Comparison of ENCODE assay signal across 8 cellular contexts in the genomic region with DNA sequence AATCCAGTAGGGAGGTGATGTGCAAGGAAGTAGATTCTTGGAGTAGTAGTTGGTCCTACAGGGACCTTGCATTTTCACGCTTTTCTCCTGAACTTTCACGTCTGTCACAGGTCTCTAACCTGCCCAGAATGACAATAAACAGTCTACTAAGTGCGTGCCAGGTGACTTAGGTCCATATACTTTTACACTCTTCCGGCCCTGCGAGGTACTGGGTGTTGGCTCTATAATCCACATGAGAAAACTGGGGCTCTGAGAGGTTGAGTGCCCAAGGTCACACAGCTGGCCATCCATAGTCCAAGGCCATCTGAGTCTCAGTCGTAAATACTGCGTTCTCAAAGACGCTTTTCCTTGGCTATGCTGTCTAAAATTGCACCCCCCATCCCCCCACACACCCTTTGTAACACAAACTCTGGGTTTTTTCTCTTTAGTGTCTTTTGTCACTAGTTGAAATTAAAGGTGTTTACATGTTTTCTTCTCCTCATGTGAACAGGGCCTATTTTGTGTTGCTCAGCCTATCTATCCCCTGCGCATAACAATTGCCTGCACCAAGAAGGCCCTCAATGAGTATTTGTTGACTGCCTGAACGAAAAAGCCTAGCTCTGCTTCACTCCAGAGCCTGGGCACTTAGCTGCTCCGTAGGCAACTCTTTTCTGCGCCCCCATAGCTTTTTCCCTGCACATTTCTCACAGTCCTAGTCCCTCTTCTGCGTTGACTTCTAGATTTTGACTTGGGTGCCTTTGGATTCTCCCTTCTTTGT. TPM values are rescaled to one million over a fixed set of nuclear protein-coding genes. Genes with fewer than 3 reads are reported as not detected.
DNase-seq lines count a peak whose midpoint lies in the region.

No MANE protein-coding gene starts in this region.

- H3K27me3 ChIP-seq in muscle layer of duodenum (ENCODE audit: low read depth, low read length), result no peaks in the 10 kb centered on the region

- peaks cover 12% of the 10 kb centered on the region for H3K27me3 Mint-ChIP-seq in activated naive CD4-positive, alpha-beta T cell treated with anti-CD3 and anti-CD28 coated beads, Interleukin-2, amount 10 ng/mL, durations not matched to agents 7 days and 5 days

- H3K9me3 ChIP-seq in muscle layer of duodenum (ENCODE audit: control insufficient read depth in 1 of 2, low read length in 2 of 2), result no peaks in the 10 kb centered on the region

- peak overlapping the region; percentile 85 to 93 for H3K4me3 ChIP-seq in muscle layer of duodenum (ENCODE audit: low read depth in 1 of 2, low read length in 2 of 2)

- H3K27ac ChIP-seq in cingulate gyrus (ENCODE audit: low read depth, low read length), result peak overlapping the region; percentile 86
- no peak overlapping the region for H3K27ac ChIP-seq in muscle layer of duodenum (ENCODE audit: low read length)

- peak overlapping the region; percentile 94 for H3K27ac Mint-ChIP-seq in activated naive CD4-positive, alpha-beta T cell treated with anti-CD3 and anti-CD28 coated beads, Interleukin-2, amount 10 ng/mL, durations not matched to agents 7 days and 5 days

- peaks cover 49% of the 10 kb centered on the region for H3K36me3 Mint-ChIP-seq in activated naive CD4-positive, alpha-beta T cell treated with anti-CD3 and anti-CD28 coated beads, Interleukin-2, amount 10 ng/mL, durations not matched to agents 7 days and 5 days

- no peak for DNase-seq in activated naive CD4-positive, alpha-beta T cell treated with anti-CD3 and anti-CD28 coated beads, Interleukin-2, amount 10 ng/mL, durations not matched to agents 7 days and 5 days
- DNase-seq in activated naive CD4-positive, alpha-beta T cell treated with anti-CD3 and anti-CD28 coated beads, Interleukin-2, amount 50 U/mL, for 16 hours, result no peak
- DNase-seq in LoVo (ENCODE audit: low spot score), result peak; percentile 15
- no peak for DNase-seq in mucosa of gallbladder (ENCODE audit: low spot score)
- no peak for DNase-seq in DMS79 treated with DMSO at 0.1 percent for 48 hours (lab: John Stamatoyannopoulos, UW)
- no peak for DNase-seq in NCI-H526 (lab: John Stamatoyannopoulos, UW)

- peaks cover 0 to 17% of the 10 kb centered on the region in 2 donors for H3K4me1 ChIP-seq in muscle layer of duodenum (ENCODE audit: control insufficient read depth in 1 of 2, insufficient read depth in 2 of 2, low read length in 2 of 2)

- H3K4me3 Mint-ChIP-seq in activated naive CD4-positive, alpha-beta T cell treated with anti-CD3 and anti-CD28 coated beads, Interleukin-2, amount 10 ng/mL, durations not matched to agents 7 days and 5 days, result peak overlapping the region; percentile 94

- H3K4me1 Mint-ChIP-seq in activated naive CD4-positive, alpha-beta T cell treated with anti-CD3 and anti-CD28 coated beads, Interleukin-2, amount 10 ng/mL, durations not matched to agents 7 days and 5 days, result peaks cover 55% of the 10 kb centered on the region

- CTCF ChIA-PET in activated naive CD4-positive, alpha-beta T cell treated with anti-CD3 and anti-CD28 coated beads, Interleukin-2, amount 10 ng/mL, durations not matched to agents 7 days and 5 days (lab: Charles Lee), result interaction anchor here (1.8 to 2.2 kb wide), 2 partner anchors 15 to 55 kb away, joined by 6 read pairs; no protein-coding TSS in a partner anchor

- H3K36me3 ChIP-seq in muscle layer of duodenum (ENCODE audit: control insufficient read depth in 1 of 2, insufficient read depth in 2 of 2, low read length in 2 of 2), result peaks cover 1 to 7% of the 10 kb centered on the region in 2 donors

- H3K9me3 Mint-ChIP-seq in activated naive CD4-positive, alpha-beta T cell treated with anti-CD3 and anti-CD28 coated beads, Interleukin-2, amount 10 ng/mL, durations not matched to agents 7 days and 5 days, result no peaks in the 10 kb centered on the region

RNA-seq across cellular contexts. Expression of gene SFXN1, which starts 0.9 kb away (rescaled TPM):
- total RNA-seq in mucosa of gallbladder, result 42.7 TPM

RNA-seq across cellular contexts. Expression of gene DRD1, which starts 35.3 kb away (rescaled TPM):
- total RNA-seq in mucosa of gallbladder, result 0.81 TPM
